21 cellular contexts compared by ENCODE assay signal in genomic region chr4:52173470-52174055, GRCh38.
DNase-seq lines count a peak whose midpoint lies in the region; ATAC-seq, FAIRE-seq and TF ChIP-seq lines count a peak whose summit lies in the region.
"Had no signal": no experiment of that assay in that cellular context is flagged by ENCODE, and none has a peak within 500 bp of the region (broad histone marks: within the 10 kb centered on the region; RNA-seq: fewer than 3 reads in every experiment).

No MANE protein-coding gene starts in this region.

- H3K4me3 ChIP-seq in choroid plexus epithelial cell (ENCODE audit: low read depth, low read length) (no peak overlapping the region), kidney (ENCODE audit: low read length in 2 of 2) (no peak overlapping the region), smooth muscle cell (no peak overlapping the region)
- H3K4me3 ChIP-seq: prostate gland, uterus had no signal

- peak; percentile 67 for DNase-seq in GM04504 (ENCODE audit: low read depth)
- DNase-seq in choroid plexus epithelial cell (ENCODE audit: low read depth), result peak; percentile 60
- DNase-seq in kidney, result peak; percentile 80
- DNase-seq in smooth muscle cell of the brain vasculature (ENCODE audit: low read depth, low spot score), result peak; percentile 15
- no peak for DNase-seq in NOMO-1 treated with dmso at 0.1 percent for 144 hours (lab: John Stamatoyannopoulos, UW; ENCODE audit: unreplicated experiment)
- DNase-seq in cerebellar cortex (ENCODE audit: low spot score), result no peak
- no peak for DNase-seq in smooth muscle cell (lab: John Stamatoyannopoulos, UW; ENCODE audit: unreplicated experiment)
- DNase-seq: activated CD4-positive, alpha-beta T cell treated with anti-CD3 and anti-CD28 coated beads for 1 hour; activated T-cell treated with anti-CD3 and anti-CD28 coated beads for 4 hours; CD4-positive, CD25-positive, alpha-beta regulatory T cell; central memory CD4-positive, alpha-beta T cell; H7; NCI-H1694 treated with DMSO at 0.1 percent for 48 hours; NCI-H69; stimulated activated CD4-positive, alpha-beta T cell treated with anti-CD3 and anti-CD28 coated beads, Interleukin-4, amount 100 ng/mL, for 1 hour had no signal

- intact Hi-C loops in kidney (cut with DNase I), result no loop called here

- H4K20me1 ChIP-seq in smooth muscle cell (ENCODE audit: low read depth), result no peaks in the 10 kb centered on the region

- no peaks in the 10 kb centered on the region for H3K27me3 ChIP-seq in smooth muscle cell (ENCODE audit: low read depth)
- H3K27me3 ChIP-seq: uterus had no signal

- no peak for ATAC-seq in GM18520 (IDR thresholded peaks at IDR 0.05; ENCODE audit: unreplicated experiment)
- ATAC-seq: activated naive CD4-positive, alpha-beta T cell treated with anti-CD3 and anti-CD28 coated beads, Interleukin-2, amount 50 U/mL, for 72 hours had no signal

- FAIRE-seq in kidney (lab: Jason Lieb, UNC), result no peak
- FAIRE-seq: G401.6, RCC 7860 had no signal

- no peak for TF ChIP-seq CTCF in choroid plexus epithelial cell (conservative IDR thresholded peaks at IDR 0.05; ENCODE audit: low read depth, low read length)
- TF ChIP-seq CTCF in kidney (IDR thresholded peaks at IDR 0.05; ENCODE audit: borderline replicate concordance, extremely low read depth, insufficient read depth), result no peak
- no peak for TF ChIP-seq CTCF in smooth muscle cell (IDR thresholded peaks at IDR 0.05; ENCODE audit: borderline replicate concordance, insufficient read depth, poor library complexity, severe bottlenecking)

- no peaks in the 10 kb centered on the region for H3K79me2 ChIP-seq in smooth muscle cell (ENCODE audit: low read depth)

- H2AFZ ChIP-seq in smooth muscle cell (ENCODE audit: low read depth), result no peak overlapping the region

- H3K4me2 ChIP-seq in smooth muscle cell, result no peak overlapping the region

- H3K4me1 ChIP-seq in kidney (ENCODE audit: control insufficient read depth in 1 of 2, insufficient read depth in 1 of 2, low read depth in 1 of 2, low read length in 2 of 2), result no peaks in the 10 kb centered on the region
- no peaks in the 10 kb centered on the region for H3K4me1 ChIP-seq in smooth muscle cell (ENCODE audit: low read depth)
- H3K4me1 ChIP-seq: prostate gland, uterus had no signal

- WGBS in smooth muscle cell (ENCODE audit: low lambda C conversion rate), result 86% methylated on average over 2 of the region's 2 CpGs

- H3K36me3 ChIP-seq in kidney (ENCODE audit: control insufficient read depth in 1 of 2, insufficient read depth in 2 of 2, low read length in 2 of 2), result no peaks in the 10 kb centered on the region
- no peaks in the 10 kb centered on the region for H3K36me3 ChIP-seq in smooth muscle cell (ENCODE audit: low read depth)
- H3K36me3 ChIP-seq: prostate gland, uterus had no signal

- H3K27ac ChIP-seq in kidney (ENCODE audit: low read depth in 2 of 2, low read length in 2 of 2), result no peak overlapping the region
- H3K27ac ChIP-seq in smooth muscle cell (ENCODE audit: low read depth), result no peak overlapping the region
- H3K27ac ChIP-seq: prostate gland, uterus had no signal

- H3K9ac ChIP-seq in kidney (ENCODE audit: low read length in 2 of 2) (no peak overlapping the region), smooth muscle cell (ENCODE audit: low read depth) (no peak overlapping the region)

- H3K9me3 ChIP-seq in kidney (ENCODE audit: control insufficient read depth in 1 of 2, low read length in 2 of 2) (no peaks in the 10 kb centered on the region), smooth muscle cell (replicated peaks; ENCODE audit: low read depth) (no peaks in the 10 kb centered on the region)
- H3K9me3 ChIP-seq: prostate gland, uterus had no signal

- no peaks in the 10 kb centered on the region for H3F3A ChIP-seq in smooth muscle cell (ENCODE audit: low read depth)

Comparison
In these comparisons a context has a peak if more than half of its experiments do, and no peak if none do; other contexts are left out.
1. DNase-seq: peak in GM04504 (single experiment), choroid plexus epithelial cell (single experiment), kidney (single experiment) and smooth muscle cell of the brain vasculature (single experiment); none in NOMO-1 treated with dmso at 0.1 percent for 144 hours (single experiment), cerebellar cortex (single experiment) and smooth muscle cell (single experiment).